Comparison of ENCODE assay signal across 8 cellular contexts in genomic region chr12:21527451-21528180, GRCh38. TPM values are rescaled to one million over a fixed set of nuclear protein-coding genes. Genes with fewer than 3 reads are reported as not detected.
A peak's percentile ranks its signal among the peaks of the same experiment; 100 is the strongest.
DNase-seq lines count a peak whose midpoint lies in the region; ATAC-seq and TF ChIP-seq lines count a peak whose summit lies in the region.

No MANE protein-coding gene starts in this region.

- intact Hi-C loops in activated B cell treated with CpG ODN at 0.5 μM for 24 hours (cut with micrococcal nuclease): loop anchor here (1.0 kb wide), 1 partner anchor 26 kb away; the partner anchor contains the start of genes GOLT1B and RECQL

- POLR2A ChIA-PET in activated B cell treated with CpG ODN at 0.5 μM for 24 hours (lab: Charles Lee): interaction anchor here (0.9 to 2.0 kb wide), 3 partner anchors 26 to 130 kb away, joined by 3 to 18 read pairs (median 3); partner anchors contain the start of genes GOLT1B, LDHB, PYROXD1 and RECQL

- H3K4me3 Mint-ChIP-seq in activated B cell treated with CpG ODN at 0.5 μM for 24 hours: peak overlapping the region; percentile 74

- H3K4me1 Mint-ChIP-seq in activated B cell treated with CpG ODN at 0.5 μM for 24 hours: peaks cover 8% of the 10 kb centered on the region

- no peak overlapping the region for H3K27ac Mint-ChIP-seq in activated B cell treated with CpG ODN at 0.5 μM for 24 hours

- no peaks in the 10 kb centered on the region for H3K36me3 ChIP-seq in kidney epithelial cell (ENCODE audit: control insufficient read depth, insufficient read depth, low read length)

- H3K27me3 ChIP-seq in kidney epithelial cell (ENCODE audit: control insufficient read depth, insufficient read depth, low read length): no peaks in the 10 kb centered on the region

- peak; percentile 96 for ATAC-seq in GM18502 (IDR thresholded peaks at IDR 0.05; ENCODE audit: poor library complexity, unreplicated experiment)
- peak; percentile 96 for ATAC-seq in HG02763 (IDR thresholded peaks at IDR 0.05; ENCODE audit: unreplicated experiment)
- peak; percentile 97 for ATAC-seq in activated B cell treated with CpG ODN at 0.5 μM for 24 hours (ENCODE audit: low read depth)

- H3K9me3 Mint-ChIP-seq in activated B cell treated with CpG ODN at 0.5 μM for 24 hours: peaks cover 4% of the 10 kb centered on the region

- H3K27me3 Mint-ChIP-seq in activated B cell treated with CpG ODN at 0.5 μM for 24 hours: peaks cover 24% of the 10 kb centered on the region

- no peaks in the 10 kb centered on the region for H3K36me3 Mint-ChIP-seq in activated B cell treated with CpG ODN at 0.5 μM for 24 hours (ENCODE audit: low read depth)

- CTCF ChIA-PET in activated B cell treated with CpG ODN at 0.5 μM for 24 hours (lab: Charles Lee): interaction anchor here (1.0 kb wide), 1 partner anchor 152 kb away, joined by 4 read pairs; no protein-coding TSS in a partner anchor

- H3K4me3 ChIP-seq in kidney epithelial cell (ENCODE audit: low read depth, low read length): peak overlapping the region; percentile 68

- TF ChIP-seq CTCF in activated B cell treated with CpG ODN at 0.5 μM for 24 hours (IDR thresholded peaks at IDR 0.05) (no peak), kidney epithelial cell (IDR thresholded peaks at IDR 0.05; ENCODE audit: insufficient read depth, low read length, poor library complexity, severe bottlenecking) (peak; percentile 4)

- DNase-seq in NCI-H146 (lab: John Stamatoyannopoulos, UW) (peak; percentile 93), activated B cell treated with CpG ODN at 0.5 μM for 24 hours (peak; percentile 54), cerebellum (ENCODE audit: low spot score) (peak; percentile 6), kidney epithelial cell (ENCODE audit: low read depth) (peak; percentile 16), NK-92 (lab: John Stamatoyannopoulos, UW; ENCODE audit: unreplicated experiment) (no peak)
- peak; percentile 36 to 39 for DNase-seq in stimulated activated CD4-positive, alpha-beta T cell treated with anti-CD3 and anti-CD28 coated beads, Interleukin-15, amount 100 ng/mL, for 48 hours (ENCODE audit: low read depth in 2 of 2)

RNA-seq across cellular contexts. Expression of gene SPX, which starts 1.5 kb away (rescaled TPM):
- total RNA-seq in activated B cell treated with CpG ODN at 0.5 μM for 24 hours: 0.18 and 0.54 TPM in 2 replicates
- 1.5 TPM for total RNA-seq in cerebellum
- 7.5 and 9.4 TPM in 2 replicates for total RNA-seq in kidney epithelial cell

RNA-seq across cellular contexts. Expression of gene GOLT1B, which starts 26.0 kb away (rescaled TPM):
- total RNA-seq in activated B cell treated with CpG ODN at 0.5 μM for 24 hours: 23.6 and 25.9 TPM in 2 replicates
- 29.5 TPM for total RNA-seq in cerebellum
- 45.1 and 52.8 TPM in 2 replicates for total RNA-seq in kidney epithelial cell

RNA-seq across cellular contexts. Expression of gene RECQL, which starts 26.2 kb away (rescaled TPM):
- total RNA-seq in activated B cell treated with CpG ODN at 0.5 μM for 24 hours (60.6 and 61.6 TPM in 2 replicates), cerebellum (23.9 TPM), kidney epithelial cell (52.4 and 55.3 TPM in 2 replicates)
